35 cellular contexts compared by ENCODE assay signal in genomic region chr7:98229991-98230745, GRCh38. TPM values are rescaled to one million over a fixed set of nuclear protein-coding genes. Genes with fewer than 3 reads are reported as not detected.
DNase-seq lines count a peak whose midpoint lies in the region; ATAC-seq and TF ChIP-seq lines count a peak whose summit lies in the region.
"Had no signal": no experiment of that assay in that cellular context is flagged by ENCODE, and none has a peak within 500 bp of the region (broad histone marks: within the 10 kb centered on the region; RNA-seq: fewer than 3 reads in every experiment).

No MANE protein-coding gene starts in this region.

- H3K27ac Mint-ChIP-seq in WTC11: no peak overlapping the region; the same call in 1 of the 2 replicates
- H3K27ac Mint-ChIP-seq in activated T-helper 17 cell treated with anti-CD3 and anti-CD28 coated beads, Interleukin-2, amount 50 U/mL, for 72 hours: no peak overlapping the region
- H3K27ac Mint-ChIP-seq: progenitor cell of endocrine pancreas had no signal

- no peak overlapping the region for H3K4me3 ChIP-seq in BLaER1 treated with 17β-estradiol and CSF1 and Interleukin-3, amounts not matched to agents 10 nM and 100 nM
- H3K4me3 ChIP-seq in DOHH2 (ENCODE audit: low read length) (no peak overlapping the region), tibial artery (no peak overlapping the region)
- H3K4me3 ChIP-seq: esophagus squamous epithelium, HAP-1, heart right ventricle, lower lobe of right lung, Peyer's patch, upper lobe of left lung had no signal

- no peaks in the 10 kb centered on the region for H3K9me3 ChIP-seq in BLaER1 treated with 17β-estradiol and CSF1 and Interleukin-3, amounts not matched to agents 10 nM and 100 nM (replicated peaks in 1 of 11)
- H3K9me3 ChIP-seq in DOHH2 (ENCODE audit: control insufficient read depth, insufficient read depth, low read length) (no peaks in the 10 kb centered on the region), tibial artery (no peaks in the 10 kb centered on the region)
- H3K9me3 ChIP-seq: esophagus squamous epithelium, HAP-1, heart right ventricle, lower lobe of right lung, Peyer's patch, upper lobe of left lung had no signal

- no peaks in the 10 kb centered on the region for H3K27me3 ChIP-seq in BLaER1 treated with 17β-estradiol and CSF1 and Interleukin-3, amounts not matched to agents 10 nM and 100 nM
- H3K27me3 ChIP-seq in DOHH2 (ENCODE audit: control insufficient read depth, low read length): no peaks in the 10 kb centered on the region
- H3K27me3 ChIP-seq in tibial artery: no peaks in the 10 kb centered on the region
- H3K27me3 ChIP-seq: esophagus squamous epithelium, foreskin keratinocyte, heart right ventricle, Peyer's patch, upper lobe of left lung had no signal

- POLR2A ChIA-PET in WTC11 (lab: Charles Lee): no interaction called here

- no peak overlapping the region for H3K27ac ChIP-seq in BLaER1 treated with 17β-estradiol and CSF1 and Interleukin-3, amounts not matched to agents 10 nM and 100 nM
- no peak overlapping the region for H3K27ac ChIP-seq in DOHH2 (ENCODE audit: low read depth, low read length)
- no peak overlapping the region for H3K27ac ChIP-seq in tibial artery
- H3K27ac ChIP-seq: esophagus squamous epithelium, foreskin keratinocyte, heart right ventricle, HL-60, KMS-11, lower lobe of right lung, Peyer's patch, upper lobe of left lung, VCaP had no signal

- no peak overlapping the region for H3K4me3 Mint-ChIP-seq in WTC11
- H3K4me3 Mint-ChIP-seq in activated T-helper 17 cell treated with anti-CD3 and anti-CD28 coated beads, Interleukin-2, amount 50 U/mL, for 72 hours: no peak overlapping the region

- H3K9ac ChIP-seq in BLaER1 treated with 17β-estradiol and CSF1 and Interleukin-3, amounts not matched to agents 10 nM and 100 nM: no peak overlapping the region
- H3K9ac ChIP-seq: KMS-11 had no signal

- no peaks in the 10 kb centered on the region for H3K79me2 ChIP-seq in DOHH2 (ENCODE audit: control insufficient read depth, low read length)

- DNase-seq in WTC11 (ENCODE audit: low spot score) (no peak), left kidney (ENCODE audit: low read depth, low spot score) (peak; percentile 39), tibial artery (no peak)
- DNase-seq in activated CD4-positive, alpha-beta T cell treated with anti-CD3 and anti-CD28 coated beads, Interleukin-2, amount 50 U/mL, for 48 hours: no peak
- DNase-seq: activated CD4-positive, alpha-beta T cell treated with anti-CD3 and anti-CD28 coated beads for 4 hours; activated CD8-positive, alpha-beta memory T cell treated with anti-CD3 and anti-CD28 coated beads for 24 hours; activated gamma-delta T cell treated with Interleukin-2 at 50 U/mL for 16 hours; Calu3; cerebellar nuclear complex; dermis blood vessel endothelial cell; DMS79; esophagus squamous epithelium; foreskin keratinocyte; GF-D8; heart right ventricle; lower lobe of right lung; midbrain; MM.1S; naive B cell; NCI-H1436; NCI-H2107; NCI-H748 treated with DMSO at 0.1 percent for 48 hours; Peyer's patch; stimulated activated CD4-positive, alpha-beta T cell treated with anti-CD3 and anti-CD28 coated beads, Interleukin-4, amount 100 ng/mL, for 4 hours; substantia nigra; T1000 had no signal

- H3K36me3 Mint-ChIP-seq in WTC11: no peaks in the 10 kb centered on the region
- peaks cover 41% of the 10 kb centered on the region for H3K36me3 Mint-ChIP-seq in activated T-helper 17 cell treated with anti-CD3 and anti-CD28 coated beads, Interleukin-2, amount 50 U/mL, for 72 hours (ENCODE audit: low read depth)

- peaks cover 0 to 78% (median 8%) of the 10 kb centered on the region in 11 experiments; a peak in 11 of 22 replicates for H3K36me3 ChIP-seq in BLaER1 treated with 17β-estradiol and CSF1 and Interleukin-3, amounts not matched to agents 10 nM and 100 nM
- H3K36me3 ChIP-seq in DOHH2 (ENCODE audit: control insufficient read depth, low read length) (no peaks in the 10 kb centered on the region), tibial artery (peaks cover 10 to 88% (median 52%) of the 10 kb centered on the region in 3 donors)
- H3K36me3 ChIP-seq: HAP-1 had no signal

- H3K4me2 ChIP-seq in BLaER1 treated with 17β-estradiol and CSF1 and Interleukin-3, amounts not matched to agents 10 nM and 100 nM: peak overlapping the region in 8 of 11 experiments; percentile 39 to 78 (median 74); a peak in 16 of 22 replicates
- no peak overlapping the region for H3K4me2 ChIP-seq in DOHH2 (ENCODE audit: low read length)
- H3K4me2 ChIP-seq: KMS-11 had no signal

- peaks cover 11 to 53% (median 41%) of the 10 kb centered on the region in 10 experiments for H3K4me1 ChIP-seq in BLaER1 treated with 17β-estradiol and CSF1 and Interleukin-3, amounts not matched to agents 10 nM and 100 nM
- H3K4me1 ChIP-seq in DOHH2 (ENCODE audit: control insufficient read depth, low read length) (no peaks in the 10 kb centered on the region), tibial artery (no peaks in the 10 kb centered on the region)
- H3K4me1 ChIP-seq: esophagus squamous epithelium, foreskin keratinocyte, HAP-1, heart right ventricle, lower lobe of right lung, Peyer's patch, upper lobe of left lung had no signal

- intact Hi-C loops in tibial artery (cut with DNase I; ENCODE audit: low total_unique reads): no loop called here

- ATAC-seq in WTC11: peak; percentile 33
- ATAC-seq in activated T-helper 17 cell treated with anti-CD3 and anti-CD28 coated beads, Interleukin-2, amount 50 U/mL, for 72 hours (replicated peaks): no peak
- ATAC-seq: foreskin keratinocyte, heart right ventricle, lower lobe of right lung had no signal

- no peaks in the 10 kb centered on the region for H3K27me3 Mint-ChIP-seq in WTC11 (ENCODE audit: low read depth)
- H3K27me3 Mint-ChIP-seq in activated T-helper 17 cell treated with anti-CD3 and anti-CD28 coated beads, Interleukin-2, amount 50 U/mL, for 72 hours: no peaks in the 10 kb centered on the region
- H3K27me3 Mint-ChIP-seq: naive B cell, progenitor cell of endocrine pancreas had no signal

- peaks cover 0 to 51% (median 16%) of the 10 kb centered on the region in 11 experiments; a peak in 13 of 22 replicates for H4K20me1 ChIP-seq in BLaER1 treated with 17β-estradiol and CSF1 and Interleukin-3, amounts not matched to agents 10 nM and 100 nM
- 0 out of 2 replicates have a peak, but pooled peaks cover 4% of the 10 kb centered on the region for H4K20me1 ChIP-seq in DOHH2 (ENCODE audit: control insufficient read depth, insufficient read depth, low read depth, low read length)

- no peaks in the 10 kb centered on the region for H3K4me1 Mint-ChIP-seq in WTC11
- no peaks in the 10 kb centered on the region for H3K4me1 Mint-ChIP-seq in activated T-helper 17 cell treated with anti-CD3 and anti-CD28 coated beads, Interleukin-2, amount 50 U/mL, for 72 hours

- H3K9me2 ChIP-seq in DOHH2 (replicated peaks; ENCODE audit: control insufficient read depth, low read length): no peaks in the 10 kb centered on the region

- 0 out of 2 replicates have a peak, but pooled peaks cover 4% of the 10 kb centered on the region for H3F3A ChIP-seq in DOHH2 (ENCODE audit: control insufficient read depth, insufficient read depth)

- CTCF ChIA-PET in WTC11 (lab: Charles Lee): interaction anchor here (0.7 kb wide), 1 partner anchor 714 kb away, joined by 3 read pairs; no protein-coding TSS in a partner anchor

- peak; percentile 19 for TF ChIP-seq CTCF in DOHH2 (IDR thresholded peaks at IDR 0.05; ENCODE audit: low read depth, low read length, poor library complexity, severe bottlenecking)
- TF ChIP-seq CTCF in WTC11 (IDR thresholded peaks at IDR 0.05): no peak
- TF ChIP-seq CTCF in tibial artery (IDR thresholded peaks at IDR 0.05): no peak

- H3K9me3 Mint-ChIP-seq in WTC11: no peaks in the 10 kb centered on the region
- H3K9me3 Mint-ChIP-seq in activated T-helper 17 cell treated with anti-CD3 and anti-CD28 coated beads, Interleukin-2, amount 50 U/mL, for 72 hours: no peaks in the 10 kb centered on the region
- H3K9me3 Mint-ChIP-seq: naive B cell had no signal

TF ChIP-seq in WTC11, 78 proteins besides CTCF, POLR2A, EP300 and RAD21 (continues in another document):
- TF ChIP-seq ATF6 (CRISPR knock-in tag; IDR thresholded peaks at IDR 0.05) (no peak), ZNF121 (CRISPR knock-in tag; IDR thresholded peaks at IDR 0.05) (peak; percentile 74), ETV6 (CRISPR knock-in tag; IDR thresholded peaks at IDR 0.05) (no peak), ZNF671 (CRISPR knock-in tag; IDR thresholded peaks at IDR 0.05) (no peak), E2F5 (CRISPR knock-in tag; IDR thresholded peaks at IDR 0.05) (no peak)

RNA-seq across cellular contexts. Expression of gene BHLHA15, which starts 18.9 kb away (rescaled TPM):
- total RNA-seq in WTC11 (2021): 2.7 to 3.3 TPM (median 2.8 TPM) in 3 replicates
- total RNA-seq in activated T-helper 17 cell treated with anti-CD3 and anti-CD28 coated beads, Interleukin-2, amount 50 U/mL, for 72 hours: not detected
- total RNA-seq: heart right ventricle had no signal

RNA-seq across cellular contexts. Expression of gene TECPR1, which starts 21.9 kb away (rescaled TPM):
- 17.6 to 21.5 TPM (median 18.4 TPM) in 3 replicates for total RNA-seq in WTC11 (2021)
- total RNA-seq in activated T-helper 17 cell treated with anti-CD3 and anti-CD28 coated beads, Interleukin-2, amount 50 U/mL, for 72 hours: 10 to 100 TPM; 29.0 to 37.1 TPM

RNA-seq across cellular contexts. Expression of gene BRI3, which starts 51.3 kb away (rescaled TPM):
- 108 to 112 TPM (median 110 TPM) in 3 replicates for total RNA-seq in WTC11 (2021)
- 10 to 100 TPM; 48.2 to 52.6 TPM for total RNA-seq in activated T-helper 17 cell treated with anti-CD3 and anti-CD28 coated beads, Interleukin-2, amount 50 U/mL, for 72 hours
